ENCODE assay signal across 23 cellular contexts in the genomic region with DNA sequence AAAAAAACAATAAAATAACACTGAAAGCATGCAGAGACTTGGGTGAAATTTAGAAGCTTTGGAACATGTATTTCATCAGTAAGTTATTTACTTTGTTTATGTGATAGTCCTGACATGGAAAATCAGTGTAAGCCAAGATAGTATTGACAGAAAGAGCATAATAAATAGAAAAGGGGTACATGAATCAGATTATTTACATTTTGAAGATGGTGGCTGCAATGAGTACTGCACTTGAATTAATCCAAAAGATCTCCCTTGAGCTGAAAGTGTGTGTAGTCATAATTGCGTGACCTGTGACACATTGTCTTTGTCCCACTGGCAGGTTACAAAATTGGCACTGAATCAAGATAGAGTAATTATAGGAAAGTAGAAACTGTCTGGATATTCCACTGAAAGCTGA.
A peak's percentile ranks its signal among the peaks of the same experiment; 100 is the strongest.
DNase-seq lines count a peak whose midpoint lies in the region; TF ChIP-seq lines count a peak whose summit lies in the region.
"Had no signal": no experiment of that assay in that cellular context is flagged by ENCODE, and none has a peak within 500 bp of the region (broad histone marks: within the 10 kb centered on the region; RNA-seq: fewer than 3 reads in every experiment).

No MANE protein-coding gene starts in this region.

- TF ChIP-seq CTCF in endothelial cell (IDR thresholded peaks at IDR 0.05; ENCODE audit: unreplicated experiment) (peak; percentile 55), type B pancreatic cell (conservative IDR thresholded peaks at IDR 0.05) (peak; percentile 63)

- H3K9me3 Mint-ChIP-seq in endothelial cell (ENCODE audit: unreplicated experiment) (no peaks in the 10 kb centered on the region), type B pancreatic cell (no peaks in the 10 kb centered on the region)
- H3K9me3 Mint-ChIP-seq: activated T-helper 1 cell treated with anti-CD3 and anti-CD28 coated beads, Interleukin-12 subunit alpha, Interleukin-12 subunit beta, Interleukin-2, Interleukin-4 antibody, amounts not matched to agents 30 ng/mL and 10 ng/mL and 1 ng/mL, durations not matched to agents 14 hours and 24 hours and 36 hours; T-helper 1 cell treated with Interleukin-12 subunit alpha and Interleukin-12 subunit beta and Interleukin-4 antibody, amounts not matched to agents 30 μg/mL and 1 μg/mL, for 36 hours had no signal

- H3K4me1 Mint-ChIP-seq in endothelial cell (ENCODE audit: unreplicated experiment) (no peaks in the 10 kb centered on the region), type B pancreatic cell (ENCODE audit: unreplicated experiment) (peaks cover 5% of the 10 kb centered on the region)
- H3K4me1 Mint-ChIP-seq: B cell had no signal

- no peak for TF ChIP-seq POLR2A in erythroblast (IDR thresholded peaks at IDR 0.05; ENCODE audit: low read length)

- no peak overlapping the region for H3K27ac Mint-ChIP-seq in endothelial cell (ENCODE audit: unreplicated experiment)
- no peak overlapping the region for H3K27ac Mint-ChIP-seq in type B pancreatic cell
- H3K27ac Mint-ChIP-seq: activated T-helper 1 cell treated with anti-CD3 and anti-CD28 coated beads, Interleukin-12 subunit alpha, Interleukin-12 subunit beta, Interleukin-2, Interleukin-4 antibody, amounts not matched to agents 30 ng/mL and 10 ng/mL and 1 ng/mL, durations not matched to agents 14 hours and 24 hours and 36 hours; B cell; T-helper 1 cell treated with Interleukin-12 subunit alpha and Interleukin-12 subunit beta and Interleukin-4 antibody, amounts not matched to agents 30 μg/mL and 1 μg/mL, for 36 hours had no signal

- H3K36me3 Mint-ChIP-seq in endothelial cell (ENCODE audit: low read depth, unreplicated experiment) (no peaks in the 10 kb centered on the region), type B pancreatic cell (no peaks in the 10 kb centered on the region)

- DNase-seq in NCI-H1417 (lab: John Stamatoyannopoulos, UW) (peak in 2 of 3 experiments; percentile 7 to 61), NCI-H1417 treated with DMSO at 0.1 percent for 48 hours (lab: John Stamatoyannopoulos, UW) (no peak), NCI-H345 treated with DMSO at 0.1 percent for 48 hours (lab: John Stamatoyannopoulos, UW; ENCODE audit: unreplicated experiment) (peak; percentile 65), endothelial cell (ENCODE audit: low spot score) (no peak), type B pancreatic cell (ENCODE audit: extremely low spot score, unreplicated experiment) (no peak), globus pallidus (ENCODE audit: low spot score) (no peak), erythroblast (lab: John Stamatoyannopoulos, UW) (no peak), NCI-H2196 (lab: John Stamatoyannopoulos, UW; ENCODE audit: unreplicated experiment) (no peak)
- DNase-seq: activated CD4-positive, alpha-beta T cell treated with anti-CD3 and anti-CD28 coated beads, Interleukin-2, amount 50 U/mL, for 1 hour; activated naive CD4-positive, alpha-beta T cell treated with anti-CD3 and anti-CD28 coated beads, Interleukin-2, amount 50 U/mL, for 16 hours; caudate nucleus; foreskin melanocyte; Kasumi-1; NCI-H146; NCI-H226; nucleus accumbens; retina; spleen; stimulated activated CD4-positive, alpha-beta T cell treated with anti-CD3 and anti-CD28 coated beads, Interleukin-4, amount 100 ng/mL, for 1 hour; stimulated activated naive CD4-positive, alpha-beta T cell had no signal

- H3K27me3 Mint-ChIP-seq in endothelial cell (ENCODE audit: unreplicated experiment) (no peaks in the 10 kb centered on the region), type B pancreatic cell (no peaks in the 10 kb centered on the region)
- H3K27me3 Mint-ChIP-seq: B cell had no signal

- H3K4me3 Mint-ChIP-seq in endothelial cell (ENCODE audit: unreplicated experiment) = no peak overlapping the region
- no peak overlapping the region for H3K4me3 Mint-ChIP-seq in type B pancreatic cell
- H3K4me3 Mint-ChIP-seq: activated T-helper 1 cell treated with anti-CD3 and anti-CD28 coated beads, Interleukin-12 subunit alpha, Interleukin-12 subunit beta, Interleukin-2, Interleukin-4 antibody, amounts not matched to agents 30 ng/mL and 10 ng/mL and 1 ng/mL, durations not matched to agents 14 hours and 24 hours and 36 hours; B cell; T-helper 1 cell treated with Interleukin-12 subunit alpha and Interleukin-12 subunit beta and Interleukin-4 antibody, amounts not matched to agents 30 μg/mL and 1 μg/mL, for 36 hours had no signal

Comparison
In these comparisons a context has a peak if more than half of its experiments do, and no peak if none do; other contexts are left out.
1. DNase-seq: peak in NCI-H1417 (2 of 3) and NCI-H345 treated with DMSO at 0.1 percent for 48 hours (single experiment); none in NCI-H1417 treated with DMSO at 0.1 percent for 48 hours (single experiment), endothelial cell (single experiment), type B pancreatic cell (single experiment), globus pallidus (single experiment), erythroblast (0 of 2) and NCI-H2196 (single experiment).